18 cellular contexts compared by ENCODE assay signal in genomic region chr5:124287813-124288212, GRCh38.
A peak's percentile ranks its signal among the peaks of the same experiment; 100 is the strongest.
DNase-seq lines count a peak whose midpoint lies in the region; ATAC-seq, FAIRE-seq and TF ChIP-seq lines count a peak whose summit lies in the region.
"Had no signal": no experiment of that assay in that cellular context is flagged by ENCODE, and none has a peak within 500 bp of the region (broad histone marks: within the 10 kb centered on the region; RNA-seq: fewer than 3 reads in every experiment).

No MANE protein-coding gene starts in this region.

- H4K20me1 ChIP-seq in Karpas-422 (ENCODE audit: insufficient read depth, low read depth, low read length): no peaks in the 10 kb centered on the region

- FAIRE-seq in GM19239 (lab: Jason Lieb, UNC): no peak
- FAIRE-seq: A204.1, D721Med, GM12892, HepG2, HTR-8/SVneo had no signal

- H3K36me3 ChIP-seq in body of pancreas (replicated peaks in 1 of 2; ENCODE audit: insufficient read depth in 1 of 2, low read depth in 2 of 2) (no peaks in the 10 kb centered on the region), psoas muscle (ENCODE audit: insufficient read depth in 1 of 2, low read depth in 1 of 2) (no peaks in the 10 kb centered on the region), Karpas-422 (ENCODE audit: insufficient read depth, low read length) (no peaks in the 10 kb centered on the region)

- H2AFZ ChIP-seq in Karpas-422 (ENCODE audit: low read length): no peak overlapping the region

- no peak for TF ChIP-seq POLR2A in body of pancreas (IDR thresholded peaks at IDR 0.05)

- WGBS in body of pancreas, 2 donors: 98 to 100% methylated on average over 3 of the region's 3 CpGs
- WGBS in psoas muscle, 3 donors: 77 to 98% (median 82%) methylated on average over 3 of the region's 3 CpGs

- ATAC-seq in body of pancreas (no peak), psoas muscle (peak; percentile 84 to 90 (median 86))
- ATAC-seq: CD8-positive, alpha-beta T cell; HepG2 had no signal

- no peaks in the 10 kb centered on the region for H3K79me2 ChIP-seq in Karpas-422 (ENCODE audit: low read length)

- H3K4me1 ChIP-seq in body of pancreas (peaks cover 66% of the 10 kb centered on the region), psoas muscle (no peaks in the 10 kb centered on the region), Karpas-422 (ENCODE audit: low read length) (no peaks in the 10 kb centered on the region)

- intact Hi-C loops in body of pancreas (cut with DNase I): no loop called here
- intact Hi-C loops in psoas muscle (cut with DNase I): no loop called here

- TF ChIP-seq CTCF in body of pancreas (IDR thresholded peaks at IDR 0.05): no peak
- no peak for TF ChIP-seq CTCF in fibroblast of mammary gland (conservative IDR thresholded peaks at IDR 0.05; ENCODE audit: control insufficient read depth, insufficient read depth, low read depth, low read length)
- no peak for TF ChIP-seq CTCF in psoas muscle (IDR thresholded peaks at IDR 0.05)

- H3K4me2 ChIP-seq in Karpas-422 (ENCODE audit: low read depth, low read length, poor library complexity, severe bottlenecking): no peak overlapping the region

- no peak for DNase-seq in body of pancreas
- peak; percentile 4 for DNase-seq in fibroblast of mammary gland (ENCODE audit: low read depth)
- DNase-seq in psoas muscle: no peak
- no peak for DNase-seq in NCI-H748 treated with DMSO at 0.1 percent for 48 hours (lab: John Stamatoyannopoulos, UW)
- no peak for DNase-seq in GM19239 (ENCODE audit: insufficient read length, low spot score)
- DNase-seq in Karpas-422: no peak
- DNase-seq: CD8-positive, alpha-beta T cell; COR-L47; DND-41; GDM1; HCEC 1CT; HFFc6 had no signal

- H3K27ac ChIP-seq in body of pancreas (peak overlapping the region; percentile 9 to 83 (median 81)), psoas muscle (no peak overlapping the region), temporal lobe (ENCODE audit: low read depth, low read length) (peak overlapping the region; percentile 92), Karpas-422 (ENCODE audit: low read length) (no peak overlapping the region)

- no peaks in the 10 kb centered on the region for H3K9me2 ChIP-seq in Karpas-422 (replicated peaks; ENCODE audit: insufficient read depth, low read length)

- H3K9ac ChIP-seq in Karpas-422 (ENCODE audit: low read length): no peak overlapping the region

- H3K4me3 ChIP-seq in body of pancreas: no peak overlapping the region
- H3K4me3 ChIP-seq in fibroblast of mammary gland (ENCODE audit: control insufficient read depth, low read depth, low read length): no peak overlapping the region
- H3K4me3 ChIP-seq in psoas muscle: no peak overlapping the region
- no peak overlapping the region for H3K4me3 ChIP-seq in Karpas-422 (ENCODE audit: low read length)

- H3K27me3 ChIP-seq in body of pancreas (no peaks in the 10 kb centered on the region), psoas muscle (ENCODE audit: insufficient read depth in 3 of 3, low read length in 2 of 3) (no peaks in the 10 kb centered on the region), Karpas-422 (ENCODE audit: low read length) (no peaks in the 10 kb centered on the region)

- H3K9me3 ChIP-seq in body of pancreas (no peaks in the 10 kb centered on the region), psoas muscle (no peaks in the 10 kb centered on the region), Karpas-422 (ENCODE audit: low read length) (no peaks in the 10 kb centered on the region)

Comparison
In these comparisons a context has a peak if more than half of its experiments do, and no peak if none do; other contexts are left out.
1. H3K27ac ChIP-seq: peak in body of pancreas (4 of 4) and temporal lobe (single experiment); none in psoas muscle (single experiment) and Karpas-422 (single experiment).